ENCODE assay signal across 20 cellular contexts in the genomic region with DNA sequence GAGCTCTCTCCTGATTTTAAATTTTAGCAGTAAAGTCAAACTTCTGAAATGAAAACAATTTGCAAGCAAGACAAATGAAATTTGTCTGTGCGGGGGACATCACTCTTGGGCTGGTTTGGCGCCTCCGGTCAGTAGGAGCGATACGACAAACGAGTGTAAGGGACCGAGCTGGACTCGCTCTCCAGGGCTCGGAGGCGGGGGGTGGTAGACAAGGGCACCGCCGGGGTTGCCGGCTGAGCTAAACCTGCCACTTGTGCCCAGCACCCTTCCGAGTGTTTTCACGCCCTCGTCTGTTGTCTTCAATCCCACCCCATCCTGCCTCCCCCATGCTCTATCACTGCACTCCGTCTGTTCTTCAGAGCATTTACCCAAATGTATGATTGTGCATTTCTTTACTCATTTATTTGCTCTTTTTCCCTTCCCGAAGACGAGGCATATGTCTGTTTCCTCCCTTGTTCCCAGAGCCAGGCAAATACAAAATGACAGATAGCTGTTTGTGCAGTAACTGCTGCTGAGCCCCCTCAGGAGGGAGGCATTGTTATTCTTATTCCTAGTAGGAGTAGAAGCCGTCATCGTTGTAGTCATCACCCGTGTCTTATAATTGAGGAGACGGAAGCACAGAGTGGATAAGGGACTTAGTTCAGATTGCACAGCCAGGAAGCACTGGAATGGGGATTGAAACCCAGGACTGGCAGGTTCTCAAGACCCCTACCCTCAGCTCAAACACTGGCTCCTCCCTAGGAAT.
"Had no signal": no experiment of that assay in that cellular context is flagged by ENCODE, and none has a peak within 500 bp of the region (broad histone marks: within the 10 kb centered on the region; RNA-seq: fewer than 3 reads in every experiment).

No MANE protein-coding gene starts in this region.

- H3K27ac ChIP-seq: adrenal gland, cardiac muscle cell, parathyroid adenoma, thyroid gland, uterus had no signal

- H3K36me3 ChIP-seq: adrenal gland, cardiac muscle cell, thyroid gland, uterus had no signal

- H3K4me1 ChIP-seq: adrenal gland, parathyroid adenoma, thyroid gland, uterus had no signal

- H3K27me3 Mint-ChIP-seq: activated CD4-positive, alpha-beta T cell treated with anti-CD3 and anti-CD28 coated beads, Interleukin-2, amount 10 ng/mL, durations not matched to agents 24 days and 14 days had no signal

- H3K36me3 Mint-ChIP-seq: T-cell had no signal

- H3K27me3 ChIP-seq: cardiac muscle cell, thyroid gland, uterus had no signal

- H3K9me3 ChIP-seq: adrenal gland, mucosa of descending colon, thyroid gland, uterus had no signal

- H3K9me3 Mint-ChIP-seq: activated CD4-positive, alpha-beta T cell treated with anti-CD3 and anti-CD28 coated beads, Interleukin-2, amount 10 ng/mL, durations not matched to agents 24 days and 14 days had no signal

- H3K79me2 ChIP-seq: parathyroid adenoma had no signal

- H3K27ac Mint-ChIP-seq: activated CD4-positive, alpha-beta T cell treated with anti-CD3 and anti-CD28 coated beads, Interleukin-2, amount 10 ng/mL, durations not matched to agents 24 days and 14 days; activated CD8-positive, alpha-beta T cell treated with anti-CD3 and anti-CD28 coated beads for 36 hours; activated naive CD4-positive, alpha-beta T cell treated with anti-CD3 and anti-CD28 coated beads, Interleukin-2, amount 50 U/mL, for 72 hours; effector memory CD8-positive, alpha-beta T cell; memory B cell; naive B cell; T-cell had no signal

- H3K4me3 Mint-ChIP-seq: activated CD4-positive, alpha-beta T cell treated with anti-CD3 and anti-CD28 coated beads, Interleukin-2, amount 10 ng/mL, durations not matched to agents 24 days and 14 days; activated CD8-positive, alpha-beta T cell treated with anti-CD3 and anti-CD28 coated beads for 36 hours; effector memory CD8-positive, alpha-beta T cell; memory B cell; naive B cell; T-cell had no signal

- DNase-seq: activated CD4-positive, alpha-beta T cell treated with anti-CD3 and anti-CD28 coated beads, Interleukin-2, amount 10 ng/mL, durations not matched to agents 24 days and 14 days; activated CD8-positive, alpha-beta T cell treated with anti-CD3 and anti-CD28 coated beads for 36 hours; activated T-cell treated with anti-CD3 and anti-CD28 coated beads, Interleukin-2, amount 50 U/mL, for 1 hour; effector memory CD8-positive, alpha-beta T cell; foreskin fibroblast; hippocampal formation; islet precursor cell; naive B cell; stimulated activated CD4-positive, alpha-beta T cell treated with anti-CD3 and anti-CD28 coated beads, Interleukin-12 subunit alpha, Interleukin-12 subunit beta, amount 100 ng/mL, for 4 hours; stimulated activated CD4-positive, alpha-beta T cell treated with anti-CD3 and anti-CD28 coated beads, Interleukin-1b, Interleukin-23, amount 100 ng/mL, for 48 hours; stimulated activated naive CD4-positive, alpha-beta T cell treated with Interleukin-2 at 50 U/mL for 16 hours; T-cell; thyroid gland; uterus had no signal

- H3K9ac ChIP-seq: parathyroid adenoma had no signal

- H3K4me1 Mint-ChIP-seq: activated CD4-positive, alpha-beta T cell treated with anti-CD3 and anti-CD28 coated beads, Interleukin-2, amount 10 ng/mL, durations not matched to agents 24 days and 14 days; memory B cell had no signal

- H3K4me3 ChIP-seq: adrenal gland, cardiac muscle cell, mucosa of descending colon, thyroid gland, uterus had no signal

- H2AFZ ChIP-seq: parathyroid adenoma had no signal
